13 cellular contexts compared by ENCODE assay signal in genomic region chr2:30631051-30631671, GRCh38.
DNase-seq lines count a peak whose midpoint lies in the region; ATAC-seq and TF ChIP-seq lines count a peak whose summit lies in the region.
"Had no signal": no experiment of that assay in that cellular context is flagged by ENCODE, and none has a peak within 500 bp of the region (broad histone marks: within the 10 kb centered on the region; RNA-seq: fewer than 3 reads in every experiment).

No MANE protein-coding gene starts in this region.

- no peaks in the 10 kb centered on the region for H3K9me3 Mint-ChIP-seq in CD4-positive, alpha-beta memory T cell
- no peaks in the 10 kb centered on the region for H3K9me3 Mint-ChIP-seq in neural progenitor cell
- H3K9me3 Mint-ChIP-seq: activated naive CD4-positive, alpha-beta T cell treated with anti-CD3 and anti-CD28 coated beads, Interleukin-2, amount 50 U/mL, for 24 hours had no signal

- H3F3A ChIP-seq in neural progenitor cell (ENCODE audit: low read depth): no peaks in the 10 kb centered on the region

- no peaks in the 10 kb centered on the region for H3K9me2 ChIP-seq in hepatocyte (replicated peaks; ENCODE audit: insufficient read depth)

- H3K9ac ChIP-seq in neural progenitor cell: no peak overlapping the region

- H3K27ac Mint-ChIP-seq in CD4-positive, alpha-beta memory T cell: peak overlapping the region in 3 of 7 donors; percentile 32 to 68 (median 36)
- H3K27ac Mint-ChIP-seq in neural progenitor cell: no peak overlapping the region
- H3K27ac Mint-ChIP-seq: activated naive CD4-positive, alpha-beta T cell treated with anti-CD3 and anti-CD28 coated beads, Interleukin-2, amount 50 U/mL, for 24 hours had no signal

- no peak for TF ChIP-seq CTCF in cardiac fibroblast (IDR thresholded peaks at IDR 0.05; ENCODE audit: low read depth, low read length)
- TF ChIP-seq CTCF in hepatocyte (IDR thresholded peaks at IDR 0.05; ENCODE audit: poor library complexity): no peak
- no peak for TF ChIP-seq CTCF in neural progenitor cell (IDR thresholded peaks at IDR 0.05)

- CTCF ChIA-PET in CD4-positive, alpha-beta memory T cell (lab: Charles Lee; ENCODE audit: partially characterized antibody): interaction anchor here (1.3 kb wide), 2 partner anchors 11 to 80 kb away, joined by 3 to 4 read pairs; no protein-coding TSS in a partner anchor

- peak in 4 of 5 donors; percentile 5 to 13 (median 10) for DNase-seq in CD4-positive, alpha-beta memory T cell
- DNase-seq in cardiac fibroblast (ENCODE audit: low read depth in 2 of 2): peak; percentile 2 to 29
- DNase-seq in hepatocyte (ENCODE audit: low spot score): no peak
- DNase-seq in SW 1271 (lab: John Stamatoyannopoulos, UW): no peak
- no peak for DNase-seq in neural progenitor cell (ENCODE audit: low spot score)
- no peak for DNase-seq in cortex of kidney (lab: John Stamatoyannopoulos, UW)
- DNase-seq: COR-L47, esophagus squamous epithelium, lower lobe of right lung, NCI-H69 had no signal

- H3K27ac ChIP-seq in CD4-positive, alpha-beta memory T cell (ENCODE audit: low read depth, low read length): no peak overlapping the region
- H3K27ac ChIP-seq in hepatocyte: no peak overlapping the region
- H3K27ac ChIP-seq in neural progenitor cell: no peak overlapping the region
- H3K27ac ChIP-seq: esophagus squamous epithelium, lower lobe of right lung had no signal

- H3K79me2 ChIP-seq in hepatocyte (no peaks in the 10 kb centered on the region), neural progenitor cell (ENCODE audit: low read depth) (no peaks in the 10 kb centered on the region)

- no peaks in the 10 kb centered on the region for H3K27me3 ChIP-seq in CD4-positive, alpha-beta memory T cell (ENCODE audit: insufficient read depth, low read length)
- H3K27me3 ChIP-seq in hepatocyte (no peaks in the 10 kb centered on the region), neural progenitor cell (no peaks in the 10 kb centered on the region)
- H3K27me3 ChIP-seq: esophagus squamous epithelium had no signal

- H3K36me3 Mint-ChIP-seq in CD4-positive, alpha-beta memory T cell: no peaks in the 10 kb centered on the region
- no peaks in the 10 kb centered on the region for H3K36me3 Mint-ChIP-seq in neural progenitor cell

- H3K4me1 ChIP-seq in CD4-positive, alpha-beta memory T cell (ENCODE audit: insufficient read depth, low read length): peaks cover 21% of the 10 kb centered on the region
- no peaks in the 10 kb centered on the region for H3K4me1 ChIP-seq in hepatocyte (ENCODE audit: insufficient read depth)
- peaks cover 3% of the 10 kb centered on the region for H3K4me1 ChIP-seq in neural progenitor cell
- H3K4me1 ChIP-seq: esophagus squamous epithelium, lower lobe of right lung had no signal

- no peak overlapping the region for H3K4me3 ChIP-seq in CD4-positive, alpha-beta memory T cell (ENCODE audit: low read length in 2 of 2)
- H3K4me3 ChIP-seq in cardiac fibroblast (replicated peaks in 1 of 2; ENCODE audit: low read depth in 2 of 2, low read length in 2 of 2): no peak overlapping the region
- H3K4me3 ChIP-seq in hepatocyte: no peak overlapping the region
- H3K4me3 ChIP-seq in neural progenitor cell: no peak overlapping the region
- H3K4me3 ChIP-seq: esophagus squamous epithelium, lower lobe of right lung had no signal

- intact Hi-C loops in CD4-positive, alpha-beta memory T cell (cut with micrococcal nuclease): no loop called here

- H4K20me1 ChIP-seq in hepatocyte (ENCODE audit: insufficient read depth, poor library complexity, severe bottlenecking): no peaks in the 10 kb centered on the region
- no peaks in the 10 kb centered on the region for H4K20me1 ChIP-seq in neural progenitor cell (ENCODE audit: low read depth)

- H3K4me1 Mint-ChIP-seq in CD4-positive, alpha-beta memory T cell: peaks cover 15 to 21% (median 17%) of the 10 kb centered on the region in 4 donors
- no peaks in the 10 kb centered on the region for H3K4me1 Mint-ChIP-seq in neural progenitor cell

- no peaks in the 10 kb centered on the region for H3K9me3 ChIP-seq in CD4-positive, alpha-beta memory T cell (ENCODE audit: control insufficient read depth in 1 of 2, low read length in 2 of 2)
- H3K9me3 ChIP-seq in hepatocyte (ENCODE audit: low read depth): no peaks in the 10 kb centered on the region
- H3K9me3 ChIP-seq in neural progenitor cell (ENCODE audit: low read depth): no peaks in the 10 kb centered on the region
- H3K9me3 ChIP-seq: esophagus squamous epithelium, lower lobe of right lung had no signal

- no peak overlapping the region for H3K4me2 ChIP-seq in hepatocyte
- H3K4me2 ChIP-seq in neural progenitor cell: no peak overlapping the region

- no peaks in the 10 kb centered on the region for H3K36me3 ChIP-seq in CD4-positive, alpha-beta memory T cell (ENCODE audit: insufficient read depth, low read length)
- no peaks in the 10 kb centered on the region for H3K36me3 ChIP-seq in hepatocyte (replicated peaks; ENCODE audit: insufficient read depth, low read depth)
- no peaks in the 10 kb centered on the region for H3K36me3 ChIP-seq in neural progenitor cell
- H3K36me3 ChIP-seq: esophagus squamous epithelium, lower lobe of right lung had no signal

- no peak overlapping the region for H2AFZ ChIP-seq in hepatocyte
- H2AFZ ChIP-seq in neural progenitor cell (replicated peaks): no peak overlapping the region

- H3K27me3 Mint-ChIP-seq in CD4-positive, alpha-beta memory T cell: no peaks in the 10 kb centered on the region
- H3K27me3 Mint-ChIP-seq in neural progenitor cell (ENCODE audit: insufficient read depth, low read depth): no peaks in the 10 kb centered on the region
- H3K27me3 Mint-ChIP-seq: activated naive CD4-positive, alpha-beta T cell treated with anti-CD3 and anti-CD28 coated beads, Interleukin-2, amount 50 U/mL, for 24 hours had no signal

- peak overlapping the region in 1 of 8 donors; percentile 2 for H3K4me3 Mint-ChIP-seq in CD4-positive, alpha-beta memory T cell
- no peak overlapping the region for H3K4me3 Mint-ChIP-seq in neural progenitor cell
- H3K4me3 Mint-ChIP-seq: activated naive CD4-positive, alpha-beta T cell treated with anti-CD3 and anti-CD28 coated beads, Interleukin-2, amount 50 U/mL, for 24 hours had no signal

- POLR2A ChIA-PET in CD4-positive, alpha-beta memory T cell (lab: Charles Lee; ENCODE audit: partially characterized antibody): interaction anchor here (0.5 to 0.7 kb wide), 2 partner anchors 423 to 1649 kb away, joined by 3 read pairs; no protein-coding TSS in a partner anchor

- WGBS in hepatocyte (ENCODE audit: low lambda C conversion rate, missing lambda C conversion rate): 0% methylated on average over 1 of the region's 1 CpG

- ATAC-seq in GM19463 (IDR thresholded peaks at IDR 0.05; ENCODE audit: unreplicated experiment): peak; percentile 76
- peak; percentile 69 for ATAC-seq in HG03469 (IDR thresholded peaks at IDR 0.05; ENCODE audit: unreplicated experiment)
- ATAC-seq: lower lobe of right lung had no signal

Comparison
In these comparisons a context has a peak if more than half of its experiments do, and no peak if none do; other contexts are left out.
1. DNase-seq: peak in CD4-positive, alpha-beta memory T cell (4 of 5) and cardiac fibroblast (2 of 2); none in hepatocyte (single experiment), SW 1271 (0 of 2), neural progenitor cell (single experiment) and cortex of kidney (single experiment).